ENCODE assay signal across 8 cellular contexts in genomic region chr16:28491970-28492474, GRCh38. TPM values are rescaled to one million over a fixed set of nuclear protein-coding genes. Genes with fewer than 3 reads are reported as not detected.
DNase-seq lines count a peak whose midpoint lies in the region; ATAC-seq lines count a peak whose summit lies in the region.

TSS of gene CLN3 (minus strand) at chr16:28492074. CDS start at chr16:28491759, 315 bp downstream.

- H3K4me3 Mint-ChIP-seq in dendritic cell treated with granulocyte-macrophage colony-stimulating factor and Interleukin-4, amounts not matched to agents 40 ng/mL and 50 ng/mL, for 4 days, result peak within 1 kb of the TSS; percentile 88

- no peaks in the 10 kb centered on the region for H3K9me3 ChIP-seq in BLaER1 treated with 17β-estradiol and CSF1 and Interleukin-3, amounts not matched to agents 10 nM and 100 nM (replicated peaks in 1 of 11)

- peak within 1 kb of the TSS; percentile 90 to 99 (median 96) for H3K4me2 ChIP-seq in BLaER1 treated with 17β-estradiol and CSF1 and Interleukin-3, amounts not matched to agents 10 nM and 100 nM

- H3K4me1 ChIP-seq in BLaER1 treated with 17β-estradiol and CSF1 and Interleukin-3, amounts not matched to agents 10 nM and 100 nM, result peaks cover 52 to 76% (median 67%) of the 10 kb centered on the region in 10 experiments

- peak within 1 kb of the TSS; percentile 97 to 99 (median 99) for H3K27ac ChIP-seq in BLaER1 treated with 17β-estradiol and CSF1 and Interleukin-3, amounts not matched to agents 10 nM and 100 nM

- peaks cover 70% of the 10 kb centered on the region for H3K36me3 Mint-ChIP-seq in dendritic cell treated with granulocyte-macrophage colony-stimulating factor and Interleukin-4, amounts not matched to agents 40 ng/mL and 50 ng/mL, for 4 days (ENCODE audit: low read depth)

- H3K4me1 Mint-ChIP-seq in dendritic cell treated with granulocyte-macrophage colony-stimulating factor and Interleukin-4, amounts not matched to agents 40 ng/mL and 50 ng/mL, for 4 days (ENCODE audit: low read depth), result peaks cover 65% of the 10 kb centered on the region

- H3K9me3 Mint-ChIP-seq in dendritic cell treated with granulocyte-macrophage colony-stimulating factor and Interleukin-4, amounts not matched to agents 40 ng/mL and 50 ng/mL, for 4 days, result no peaks in the 10 kb centered on the region

- peak within 1 kb of the TSS; percentile 86 to 97 (median 88) for H3K4me3 ChIP-seq in BLaER1 treated with 17β-estradiol and CSF1 and Interleukin-3, amounts not matched to agents 10 nM and 100 nM

- H3K27ac Mint-ChIP-seq in dendritic cell treated with granulocyte-macrophage colony-stimulating factor and Interleukin-4, amounts not matched to agents 40 ng/mL and 50 ng/mL, for 4 days, result peak within 1 kb of the TSS; percentile 96

- no peaks in the 10 kb centered on the region for H3K27me3 ChIP-seq in BLaER1 treated with 17β-estradiol and CSF1 and Interleukin-3, amounts not matched to agents 10 nM and 100 nM

- DNase-seq in NCI-H748 treated with DMSO at 0.1 percent for 48 hours (lab: John Stamatoyannopoulos, UW), result peak; percentile 86
- DNase-seq in activated CD4-positive, alpha-beta T cell treated with anti-CD3 and anti-CD28 coated beads, Interleukin-2, amount 50 U/mL, for 24 hours (ENCODE audit: low read depth in 1 of 2, low spot score in 1 of 2), result peak; percentile 77 to 86
- DNase-seq in left lobe of liver (ENCODE audit: low spot score), result peak; percentile 94
- DNase-seq in stimulated activated CD4-positive, alpha-beta T cell treated with anti-CD3 and anti-CD28 coated beads, Interleukin-2, amount 100 ng/mL, for 24 hours, result peak; percentile 83 to 87

- H4K20me1 ChIP-seq in BLaER1 treated with 17β-estradiol and CSF1 and Interleukin-3, amounts not matched to agents 10 nM and 100 nM, result peaks cover 0 to 21% (median 0%) of the 10 kb centered on the region in 11 experiments; a peak in 2 of 22 replicates

- H3K27me3 Mint-ChIP-seq in dendritic cell treated with granulocyte-macrophage colony-stimulating factor and Interleukin-4, amounts not matched to agents 40 ng/mL and 50 ng/mL, for 4 days, result no peaks in the 10 kb centered on the region

- ATAC-seq in GM19351 (IDR thresholded peaks at IDR 0.05; ENCODE audit: unreplicated experiment) (peak; percentile 69), HG03558 (IDR thresholded peaks at IDR 0.05; ENCODE audit: extremely low read depth, unreplicated experiment) (peak; percentile 41), left lobe of liver (peak; percentile 90)

- intact Hi-C loops in dendritic cell treated with granulocyte-macrophage colony-stimulating factor and Interleukin-4, amounts not matched to agents 40 ng/mL and 50 ng/mL, for 4 days (cut with micrococcal nuclease), result loop anchor here (5.0 kb wide), 2 partner anchors 60 to 215 kb away; partner anchors contain the start of gene SGF29

- H3K36me3 ChIP-seq in BLaER1 treated with 17β-estradiol and CSF1 and Interleukin-3, amounts not matched to agents 10 nM and 100 nM, result peaks cover 24 to 38% (median 32%) of the 10 kb centered on the region in 11 experiments

- peak within 1 kb of the TSS; percentile 91 to 97 (median 95) for H3K9ac ChIP-seq in BLaER1 treated with 17β-estradiol and CSF1 and Interleukin-3, amounts not matched to agents 10 nM and 100 nM

RNA-seq across cellular contexts. Expression of gene CLN3, which starts in this region (rescaled TPM):
- 17.5 TPM for total RNA-seq in left lobe of liver

Comparison
In these comparisons a context has a peak if more than half of its experiments do, and no peak if none do; other contexts are left out.
1. Peak in every context shown above with its lines: DNase-seq, ATAC-seq, H3K4me3 ChIP-seq and H3K27ac ChIP-seq.